In the genomic region with DNA sequence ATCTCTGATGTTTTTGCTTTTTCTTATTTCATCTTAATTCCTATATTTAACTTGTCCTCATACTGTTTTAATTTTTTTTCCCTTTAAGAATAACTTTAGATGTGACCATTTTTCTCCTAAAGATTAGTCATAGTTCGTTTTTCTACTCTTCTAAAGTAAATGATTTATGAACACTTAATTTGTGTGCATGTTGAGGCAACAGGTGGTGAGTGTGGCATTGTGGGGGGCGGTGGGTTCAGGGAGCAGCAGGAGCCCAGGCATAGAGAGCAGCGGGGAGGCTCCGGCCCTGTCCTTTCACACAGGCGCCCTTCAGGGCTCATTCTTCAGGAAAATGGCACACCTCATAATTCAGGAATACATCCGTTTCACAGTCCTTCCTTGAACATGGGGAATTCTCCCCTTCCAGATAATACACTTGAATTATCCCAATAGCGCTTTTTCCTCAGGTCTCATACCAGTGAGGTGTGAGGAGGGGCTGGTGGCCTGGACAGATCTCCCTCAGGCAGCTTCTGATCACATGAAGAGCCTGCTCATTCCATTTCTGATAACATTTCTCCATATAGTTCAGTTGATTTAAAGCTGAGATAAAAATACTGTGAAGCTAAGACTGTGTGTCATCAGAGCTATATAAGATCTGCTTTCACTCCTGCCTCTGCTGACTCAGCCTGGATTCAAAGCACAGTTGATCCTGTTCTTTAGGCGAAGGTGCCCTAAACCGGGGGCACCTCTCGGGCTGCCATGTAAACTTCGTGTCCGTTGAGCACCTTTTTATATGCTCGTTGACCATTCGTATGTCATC, we compare ENCODE assay signal across 16 cellular contexts. TPM values are rescaled to one million over a fixed set of nuclear protein-coding genes. Genes with fewer than 3 reads are reported as not detected.
DNase-seq lines count a peak whose midpoint lies in the region; ATAC-seq and TF ChIP-seq lines count a peak whose summit lies in the region.
"Had no signal": no experiment of that assay in that cellular context is flagged by ENCODE, and none has a peak within 500 bp of the region (broad histone marks: within the 10 kb centered on the region; RNA-seq: fewer than 3 reads in every experiment).

No MANE protein-coding gene starts in this region.

- H3K27ac ChIP-seq in angular gyrus (ENCODE audit: low read depth, low read length) = peak overlapping the region; percentile 62
- no peak overlapping the region for H3K27ac ChIP-seq in CD8-positive, alpha-beta memory T cell (ENCODE audit: low read depth, low read length)
- H3K27ac ChIP-seq: neural progenitor cell, skin epidermis had no signal

- TF ChIP-seq CTCF in HFFc6 (IDR thresholded peaks at IDR 0.05) = no peak
- no peak for TF ChIP-seq CTCF in glutamatergic neuron (IDR thresholded peaks at IDR 0.05; ENCODE audit: partially characterized antibody, unreplicated experiment)

- H3K9me3 Mint-ChIP-seq in HFFc6 (no peaks in the 10 kb centered on the region; the same call in 1 of the 2 replicates), memory B cell (peaks cover 4% of the 10 kb centered on the region), glutamatergic neuron (ENCODE audit: unreplicated experiment) (peaks cover 5% of the 10 kb centered on the region)
- no peaks in the 10 kb centered on the region for H3K9me3 Mint-ChIP-seq in CD8-positive, alpha-beta memory T cell
- H3K9me3 Mint-ChIP-seq: stimulated activated memory B cell treated with anti-CD40 and anti-IgM and Interleukin-4, amounts not matched to agents 10 μg/mL and 1 μg/mL and 100 μg/mL, for 72 hours had no signal

- H3K9me3 ChIP-seq in CD8-positive, alpha-beta memory T cell (ENCODE audit: low read length) = no peaks in the 10 kb centered on the region

- H3K27me3 Mint-ChIP-seq in HFFc6 (ENCODE audit: insufficient read depth) = peaks cover 2% of the 10 kb centered on the region; the same call in 1 of the 2 replicates
- H3K27me3 Mint-ChIP-seq in memory B cell = no peaks in the 10 kb centered on the region
- no peaks in the 10 kb centered on the region for H3K27me3 Mint-ChIP-seq in glutamatergic neuron (ENCODE audit: unreplicated experiment)
- H3K27me3 Mint-ChIP-seq in CD8-positive, alpha-beta memory T cell = no peaks in the 10 kb centered on the region
- H3K27me3 Mint-ChIP-seq: stimulated activated memory B cell treated with anti-CD40 and anti-IgM and Interleukin-4, amounts not matched to agents 10 μg/mL and 1 μg/mL and 100 μg/mL, for 72 hours had no signal

- ATAC-seq in memory B cell (ENCODE audit: low read depth) = no peak
- ATAC-seq: stimulated activated memory B cell treated with anti-CD40 and anti-IgM and Interleukin-4, amounts not matched to agents 10 μg/mL and 1 μg/mL and 100 μg/mL, for 72 hours had no signal

- POLR2A ChIA-PET in CD8-positive, alpha-beta memory T cell (lab: Charles Lee) = no interaction called here

- CTCF ChIA-PET in CD8-positive, alpha-beta memory T cell (lab: Charles Lee) = no interaction called here

- H3K27me3 ChIP-seq in CD8-positive, alpha-beta memory T cell (ENCODE audit: insufficient read depth, low read length, poor library complexity, severe bottlenecking) = no peaks in the 10 kb centered on the region
- H3K27me3 ChIP-seq: neural progenitor cell had no signal

- H3K36me3 Mint-ChIP-seq in HFFc6 (ENCODE audit: low read depth) (peaks cover 52% of the 10 kb centered on the region), memory B cell (peaks cover 36% of the 10 kb centered on the region), glutamatergic neuron (ENCODE audit: unreplicated experiment) (peaks cover 22% of the 10 kb centered on the region)
- peaks cover 16 to 82% (median 51%) of the 10 kb centered on the region in 3 donors for H3K36me3 Mint-ChIP-seq in CD8-positive, alpha-beta memory T cell

- H3K27ac Mint-ChIP-seq in HFFc6 (peak overlapping the region; percentile 68), memory B cell (peak overlapping the region; percentile 65), glutamatergic neuron (ENCODE audit: unreplicated experiment) (no peak overlapping the region)
- peak overlapping the region in 1 of 8 donors; percentile 41 for H3K27ac Mint-ChIP-seq in CD8-positive, alpha-beta memory T cell
- H3K27ac Mint-ChIP-seq: neural progenitor cell; stimulated activated memory B cell treated with anti-CD40 and anti-IgM and Interleukin-4, amounts not matched to agents 10 μg/mL and 1 μg/mL and 100 μg/mL, for 72 hours had no signal

- H3K4me3 Mint-ChIP-seq in HFFc6 (no peak overlapping the region; the same call in 1 of the 2 replicates), memory B cell (no peak overlapping the region), glutamatergic neuron (ENCODE audit: unreplicated experiment) (no peak overlapping the region)
- H3K4me3 Mint-ChIP-seq in CD8-positive, alpha-beta memory T cell = no peak overlapping the region
- H3K4me3 Mint-ChIP-seq: neural progenitor cell; stimulated activated memory B cell treated with anti-CD40 and anti-IgM and Interleukin-4, amounts not matched to agents 10 μg/mL and 1 μg/mL and 100 μg/mL, for 72 hours had no signal

- H3K4me1 Mint-ChIP-seq in HFFc6 (ENCODE audit: low read depth) (peaks cover 17% of the 10 kb centered on the region), memory B cell (peaks cover 5% of the 10 kb centered on the region), glutamatergic neuron (ENCODE audit: low read depth, unreplicated experiment) (no peaks in the 10 kb centered on the region)
- peaks cover 21 to 56% (median 41%) of the 10 kb centered on the region in 3 donors for H3K4me1 Mint-ChIP-seq in CD8-positive, alpha-beta memory T cell
- H3K4me1 Mint-ChIP-seq: neural progenitor cell had no signal

- peak; percentile 6 for DNase-seq in A172 (ENCODE audit: low spot score)
- peak; percentile 42 for DNase-seq in HFFc6
- no peak for DNase-seq in memory B cell (ENCODE audit: low spot score in 2 of 2)
- no peak for DNase-seq in glutamatergic neuron
- no peak for DNase-seq in CD8-positive, alpha-beta memory T cell
- no peak for DNase-seq in DMS79 treated with DMSO at 0.1 percent for 48 hours (lab: John Stamatoyannopoulos, UW)
- no peak for DNase-seq in NCI-H526 treated with DMSO at 0.1 percent for 48 hours (lab: John Stamatoyannopoulos, UW)
- DNase-seq: activated naive CD4-positive, alpha-beta T cell treated with anti-CD3 and anti-CD28 coated beads, Interleukin-2, amount 50 U/mL, for 16 hours; cerebellar nuclear complex; KBM-7; mammary epithelial cell; NCI-H2227 treated with DMSO at 0.1 percent for 48 hours had no signal

- no peaks in the 10 kb centered on the region for H3K4me1 ChIP-seq in CD8-positive, alpha-beta memory T cell (ENCODE audit: insufficient read depth, low read length)
- H3K4me1 ChIP-seq: neural progenitor cell had no signal

- H3K4me3 ChIP-seq in CD8-positive, alpha-beta memory T cell (ENCODE audit: low read length) = no peak overlapping the region
- H3K4me3 ChIP-seq: neural progenitor cell, skin epidermis had no signal

- peaks cover 21% of the 10 kb centered on the region for H3K36me3 ChIP-seq in CD8-positive, alpha-beta memory T cell (ENCODE audit: insufficient read depth, low read length)

RNA-seq across cellular contexts. Expression of a gene that starts 40.2 kb away (rescaled TPM):
- 51.1 and 57.4 TPM in 2 replicates for total RNA-seq in A172 (2014; rRNA removed; shearing (Covaris generic))
- total RNA-seq in HFFc6 (2021; fragmentation: NEBNext Ultra II Directional; extraction: Animal tissue kit (Norgen Biotek cat#: 25700)) = 10 to 100 TPM; 42.9 to 50.9 (median 49.2) TPM
- 65.0 TPM for total RNA-seq in glutamatergic neuron (ENCODE audit: unreplicated experiment)
- 10 to 100 TPM; 92.2 to 93.4 TPM for total RNA-seq in CD8-positive, alpha-beta memory T cell
- 58.3 TPM for polyA plus RNA-seq in CD8-positive, alpha-beta memory T cell

Comparison
In these comparisons a context has a peak if more than half of its experiments do, and no peak if none do; other contexts are left out.
1. DNase-seq: peak in A172 (single experiment) and HFFc6 (single experiment); none in memory B cell (0 of 2), glutamatergic neuron (single experiment), CD8-positive, alpha-beta memory T cell (0 of 5), DMS79 treated with DMSO at 0.1 percent for 48 hours (single experiment) and NCI-H526 treated with DMSO at 0.1 percent for 48 hours (single experiment).